In genomic region chr2:207337234-207338219, GRCh38 we compare ENCODE assay signal across 8 cellular contexts.
DNase-seq lines count a peak whose midpoint lies in the region; ATAC-seq and TF ChIP-seq lines count a peak whose summit lies in the region.

No MANE protein-coding gene starts in this region.

- peak overlapping the region; percentile 72 for H2AFZ ChIP-seq in ACC112 (ENCODE audit: low read length, unreplicated experiment)

- no peak for TF ChIP-seq CTCF in brain microvascular endothelial cell (IDR thresholded peaks at IDR 0.05; ENCODE audit: low read depth, low read length, missing control alignments)

- in situ Hi-C loops in brain microvascular endothelial cell (cut with HindIII; ENCODE audit: low pct_ligation_motif_present, low sequenced_read_pairs), result no loop called here

- H3K27ac ChIP-seq in ACC112 (ENCODE audit: low read depth, low read length), result peak overlapping the region; percentile 14; the same call in 1 of the 2 replicates
- H3K27ac ChIP-seq in brain microvascular endothelial cell, result peak overlapping the region; percentile 14

- no peak overlapping the region for H3K4me3 ChIP-seq in ACC112 (ENCODE audit: low read depth, low read length)
- no peak overlapping the region for H3K4me3 ChIP-seq in brain microvascular endothelial cell (ENCODE audit: low read depth, low read length)

- DNase-seq in HK-2 (ENCODE audit: unreplicated experiment), result peak; percentile 26
- DNase-seq in brain microvascular endothelial cell, result peak; percentile 59
- no peak for DNase-seq in stimulated activated naive CD8-positive, alpha-beta T cell treated with anti-CD3 and anti-CD28 coated beads, Interleukin-15, Interleukin-2, amounts not matched to agents 100 U/mL and 50 U/mL, for 24 hours
- no peak for DNase-seq in 8988T
- no peak for DNase-seq in hepatic stellate cell (ENCODE audit: low spot score)
- no peak for DNase-seq in mucosa of gallbladder (ENCODE audit: low spot score)

- ATAC-seq in GM18907 (IDR thresholded peaks at IDR 0.05; ENCODE audit: unreplicated experiment), result peak; percentile 51
- peak; percentile 55 for ATAC-seq in stimulated activated naive CD8-positive, alpha-beta T cell treated with anti-CD3 and anti-CD28 coated beads, Interleukin-15, Interleukin-2, amounts not matched to agents 100 U/mL and 50 U/mL, for 24 hours

- H3K79me2 ChIP-seq in ACC112 (ENCODE audit: control insufficient read depth, insufficient read depth, low read length, unreplicated experiment), result no peaks in the 10 kb centered on the region

- H3K4me1 ChIP-seq in ACC112 (ENCODE audit: control insufficient read depth, insufficient read depth, low read length, unreplicated experiment), result peaks cover 51% of the 10 kb centered on the region

- H3K27me3 ChIP-seq in ACC112 (ENCODE audit: insufficient read depth, low read length), result no peaks in the 10 kb centered on the region
- no peaks in the 10 kb centered on the region for H3K27me3 ChIP-seq in brain microvascular endothelial cell (replicated peaks)

- H3K36me3 ChIP-seq in ACC112 (ENCODE audit: insufficient read depth, low read length) (no peaks in the 10 kb centered on the region), brain microvascular endothelial cell (replicated peaks) (no peaks in the 10 kb centered on the region)

Comparison
In these comparisons a context has a peak if more than half of its experiments do, and no peak if none do; other contexts are left out.
1. DNase-seq: peak in HK-2 (single experiment) and brain microvascular endothelial cell (single experiment); none in stimulated activated naive CD8-positive, alpha-beta T cell treated with anti-CD3 and anti-CD28 coated beads, Interleukin-15, Interleukin-2, amounts not matched to agents 100 U/mL and 50 U/mL, for 24 hours (single experiment), 8988T (single experiment), hepatic stellate cell (single experiment) and mucosa of gallbladder (single experiment).